ENCODE assay signal across 6 cellular contexts in the genomic region with DNA sequence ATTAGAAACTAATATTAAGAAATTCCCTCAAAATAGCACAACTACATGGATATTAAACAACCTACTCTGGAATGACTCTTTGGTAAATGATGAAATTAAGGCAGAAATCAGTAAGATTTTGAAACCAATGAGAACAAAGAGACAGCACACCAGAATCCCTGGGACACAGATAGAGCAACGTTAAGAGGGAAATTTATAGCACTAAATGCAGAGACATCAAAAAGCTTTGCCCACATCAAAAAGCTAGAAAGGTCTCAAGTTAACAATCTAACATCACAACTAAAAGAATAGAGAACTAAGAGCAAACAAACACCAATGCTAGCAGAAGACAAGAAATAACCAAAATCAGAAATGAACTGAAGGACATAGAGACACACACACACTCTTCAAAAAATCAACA.
"Had no signal": no experiment of that assay in that cellular context is flagged by ENCODE, and none has a peak within 500 bp of the region (broad histone marks: within the 10 kb centered on the region; RNA-seq: fewer than 3 reads in every experiment).

No MANE protein-coding gene starts in this region.

- DNase-seq: GDM1, GF-D8 had no signal

- H3K4me3 ChIP-seq: GM12878 had no signal

- ATAC-seq: GM12878 had no signal

- FAIRE-seq: G401.6, GM12878, GM12892, GM19239 had no signal
